In the genomic region with DNA sequence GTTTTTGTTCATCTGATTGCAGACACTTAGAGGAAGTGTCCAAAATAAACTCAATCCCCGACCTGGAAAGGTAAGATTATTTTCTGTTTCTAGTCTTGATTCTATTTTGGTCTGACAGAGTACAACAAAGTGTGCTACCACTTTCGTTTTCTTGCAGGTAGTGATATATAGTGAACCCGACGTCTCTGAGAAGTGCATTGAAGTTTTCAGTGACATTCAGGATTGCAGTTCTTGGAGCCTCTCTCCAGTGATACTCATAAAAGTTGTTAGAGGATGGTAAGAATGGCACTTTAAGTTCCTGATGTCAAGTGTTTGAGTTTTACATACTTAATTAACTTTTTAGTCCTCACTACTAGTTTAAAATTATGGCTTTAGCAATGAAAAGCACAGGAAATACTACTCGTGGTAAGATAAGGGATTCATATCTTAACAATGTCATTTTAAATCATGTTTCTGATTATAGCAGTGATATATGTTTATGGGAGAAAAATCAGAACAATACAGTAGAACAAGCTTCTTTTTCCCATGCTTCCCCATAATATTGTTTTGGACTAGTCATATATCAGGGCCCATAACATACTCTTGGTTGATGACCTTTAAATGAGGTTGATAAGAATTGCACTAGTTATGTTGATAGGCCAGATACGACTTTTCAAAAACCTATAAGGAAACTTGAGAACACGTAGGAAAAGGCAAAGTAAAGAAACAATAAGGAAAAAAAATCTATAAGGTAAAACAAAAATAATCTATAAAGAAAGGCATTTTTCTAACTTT, we compare ENCODE assay signal across 8 cellular contexts.
DNase-seq lines count a peak whose midpoint lies in the region; ATAC-seq and TF ChIP-seq lines count a peak whose summit lies in the region.

No MANE protein-coding gene starts in this region.

- ATAC-seq in GM19023 (IDR thresholded peaks at IDR 0.05; ENCODE audit: unreplicated experiment) (peak; percentile 30), HG02885 (IDR thresholded peaks at IDR 0.05; ENCODE audit: poor library complexity, unreplicated experiment) (peak; percentile 47), SK-N-SH treated with all-trans-retinoic acid at 6 μM for 48 hours (peak; percentile 56), mucosa of descending colon (peak; percentile 74)

- H3K4me1 ChIP-seq in mucosa of descending colon (ENCODE audit: low read depth): peaks cover 4% of the 10 kb centered on the region

- DNase-seq in mucosa of descending colon (no peak), NCI-H1694 (lab: John Stamatoyannopoulos, UW) (no peak), NCI-H2171 (lab: John Stamatoyannopoulos, UW) (no peak), SW 1271 (lab: John Stamatoyannopoulos, UW) (no peak), COR-L47 (lab: John Stamatoyannopoulos, UW) (no peak)

- peak; percentile 6 for TF ChIP-seq CTCF in mucosa of descending colon (IDR thresholded peaks at IDR 0.05)

- no peaks in the 10 kb centered on the region for H3K36me3 ChIP-seq in mucosa of descending colon (ENCODE audit: low read depth)

- intact Hi-C loops in mucosa of descending colon (cut with DNase I, micrococcal nuclease): no loop called here

- H3K4me3 ChIP-seq in mucosa of descending colon: no peak overlapping the region

- H3K9me3 ChIP-seq in mucosa of descending colon: no peaks in the 10 kb centered on the region

TF ChIP-seq in SK-N-SH treated with all-trans-retinoic acid at 6 μM for 48 hours, 23 proteins besides CTCF, POLR2A, EP300 and RAD21:
- TF ChIP-seq CSDC2 (CRISPR knock-in tag; IDR thresholded peaks at IDR 0.05) (no peak), ESRRG (CRISPR knock-in tag; IDR thresholded peaks at IDR 0.05) (no peak), BACH2 (CRISPR knock-in tag; IDR thresholded peaks at IDR 0.05; ENCODE audit: borderline replicate concordance) (no peak), OSR1 (CRISPR knock-in tag; IDR thresholded peaks at IDR 0.05) (no peak), TCF4 (CRISPR knock-in tag; IDR thresholded peaks at IDR 0.05; ENCODE audit: borderline replicate concordance) (no peak), ZNF70 (CRISPR knock-in tag; IDR thresholded peaks at IDR 0.05) (no peak), PATZ1 (CRISPR knock-in tag; IDR thresholded peaks at IDR 0.05; ENCODE audit: borderline replicate concordance) (no peak), ZNF8 (CRISPR knock-in tag; IDR thresholded peaks at IDR 0.05) (no peak), TSHZ2 (CRISPR knock-in tag; IDR thresholded peaks at IDR 0.05) (no peak), PPARA (CRISPR knock-in tag; IDR thresholded peaks at IDR 0.05; ENCODE audit: borderline replicate concordance) (no peak), ZFP30 (CRISPR knock-in tag; IDR thresholded peaks at IDR 0.05) (no peak), SNAI2 (CRISPR knock-in tag; IDR thresholded peaks at IDR 0.05) (no peak), RARB (CRISPR knock-in tag; IDR thresholded peaks at IDR 0.05) (no peak)
- TF ChIP-seq, protein P1, sequence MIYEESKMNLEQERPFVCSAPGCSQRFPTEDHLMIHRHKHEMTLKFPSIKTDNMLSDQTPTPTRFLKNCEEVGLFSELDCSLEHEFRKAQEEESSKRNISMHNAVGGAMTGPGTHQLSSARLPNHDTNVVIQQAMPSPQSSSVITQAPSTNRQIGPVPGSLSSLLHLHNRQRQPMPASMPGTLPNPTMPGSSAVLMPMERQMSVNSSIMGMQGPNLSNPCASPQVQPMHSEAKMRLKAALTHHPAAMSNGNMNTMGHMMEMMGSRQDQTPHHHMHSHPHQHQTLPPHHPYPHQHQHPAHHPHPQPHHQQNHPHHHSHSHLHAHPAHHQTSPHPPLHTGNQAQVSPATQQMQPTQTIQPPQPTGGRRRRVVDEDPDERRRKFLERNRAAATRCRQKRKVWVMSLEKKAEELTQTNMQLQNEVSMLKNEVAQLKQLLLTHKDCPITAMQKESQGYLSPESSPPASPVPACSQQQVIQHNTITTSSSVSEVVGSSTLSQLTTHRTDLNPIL (CRISPR knock-in tag; IDR thresholded peaks at IDR 0.05; ENCODE audit: low read depth): no peak
- TF ChIP-seq, protein P2, sequence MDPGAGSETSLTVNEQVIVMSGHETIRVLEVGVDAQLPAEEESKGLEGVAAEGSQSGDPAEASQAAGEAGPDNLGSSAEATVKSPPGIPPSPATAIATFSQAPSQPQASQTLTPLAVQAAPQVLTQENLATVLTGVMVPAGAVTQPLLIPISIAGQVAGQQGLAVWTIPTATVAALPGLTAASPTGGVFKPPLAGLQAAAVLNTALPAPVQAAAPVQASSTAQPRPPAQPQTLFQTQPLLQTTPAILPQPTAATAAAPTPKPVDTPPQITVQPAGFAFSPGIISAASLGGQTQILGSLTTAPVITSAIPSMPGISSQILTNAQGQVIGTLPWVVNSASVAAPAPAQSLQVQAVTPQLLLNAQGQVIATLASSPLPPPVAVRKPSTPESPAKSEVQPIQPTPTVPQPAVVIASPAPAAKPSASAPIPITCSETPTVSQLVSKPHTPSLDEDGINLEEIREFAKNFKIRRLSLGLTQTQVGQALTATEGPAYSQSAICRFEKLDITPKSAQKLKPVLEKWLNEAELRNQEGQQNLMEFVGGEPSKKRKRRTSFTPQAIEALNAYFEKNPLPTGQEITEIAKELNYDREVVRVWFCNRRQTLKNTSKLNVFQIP (CRISPR knock-in tag; IDR thresholded peaks at IDR 0.05; ENCODE audit: borderline replicate concordance, low read depth): no peak
